8 cellular contexts compared by ENCODE assay signal in the genomic region with DNA sequence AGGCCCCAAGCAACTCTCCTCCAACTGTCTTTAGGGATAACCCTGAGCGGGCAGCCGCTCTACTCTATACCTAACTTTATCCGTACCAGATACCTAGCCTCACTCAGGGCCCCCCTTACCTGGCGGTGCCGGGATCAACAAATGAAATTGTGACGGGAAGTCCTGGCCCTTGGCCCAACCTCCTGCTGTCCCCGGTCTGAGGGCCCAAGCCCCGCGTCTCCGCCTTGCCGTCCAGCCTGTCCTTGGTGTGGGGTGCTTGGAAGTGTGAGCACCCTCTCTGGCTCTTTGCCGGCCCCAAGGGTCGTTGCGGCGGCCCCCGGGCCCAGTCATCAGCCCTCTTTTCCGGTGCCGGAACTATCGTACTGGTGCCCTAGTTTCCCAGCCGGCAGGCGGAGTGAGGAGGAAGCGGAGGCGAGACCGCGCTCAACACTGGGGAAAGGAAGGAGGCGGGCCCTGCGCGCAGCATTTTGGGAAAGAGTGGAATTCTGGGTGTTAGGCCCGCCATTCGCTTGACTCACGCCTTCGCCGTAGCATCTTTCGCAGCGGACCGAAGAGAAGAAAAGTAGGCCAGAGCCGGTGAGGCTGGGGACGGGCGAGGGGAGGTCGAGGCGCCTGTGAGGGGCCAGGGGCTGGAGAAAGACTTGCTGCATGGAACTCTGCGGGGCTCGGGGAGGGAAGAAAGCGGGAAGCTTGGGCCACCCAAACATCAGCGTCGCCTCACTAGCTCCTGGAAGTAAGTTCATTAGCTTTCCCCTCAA. TPM values are rescaled to one million over a fixed set of nuclear protein-coding genes. Genes with fewer than 3 reads are reported as not detected.
DNase-seq lines count a peak whose midpoint lies in the region; ATAC-seq, FAIRE-seq and TF ChIP-seq lines count a peak whose summit lies in the region.

TSS of gene SNRPD3 (plus strand) at position 504 of the 758 bp plus-strand sequence. CDS start 1,676 bp downstream, outside the sequence.

- H3K27ac ChIP-seq in ascending aorta (peak within 1 kb of the TSS; percentile 98 to 99), right cardiac atrium (ENCODE audit: low read length) (peak within 1 kb of the TSS; percentile 100)

- H3K36me3 ChIP-seq in ascending aorta, result peaks cover 15 to 22% of the 10 kb centered on the region in 2 donors

- no peak for TF ChIP-seq CTCF in ascending aorta (IDR thresholded peaks at IDR 0.05)

- no peaks in the 10 kb centered on the region for H3K9me3 Mint-ChIP-seq in T-helper 2 cell treated with Interferon-gamma antibody and Interleukin-4, amounts not matched to agents 5 μg/mL and 100 μg/mL, for 36 hours

- peaks cover 44% of the 10 kb centered on the region for H3K36me3 Mint-ChIP-seq in T-helper 2 cell treated with Interferon-gamma antibody and Interleukin-4, amounts not matched to agents 5 μg/mL and 100 μg/mL, for 36 hours (ENCODE audit: low read depth)

- peaks cover 44% of the 10 kb centered on the region for H3K4me1 Mint-ChIP-seq in T-helper 2 cell treated with Interferon-gamma antibody and Interleukin-4, amounts not matched to agents 5 μg/mL and 100 μg/mL, for 36 hours (ENCODE audit: low read depth)

- H3K9me3 ChIP-seq in ascending aorta (no peaks in the 10 kb centered on the region), right cardiac atrium (ENCODE audit: control insufficient read depth, low read length) (no peaks in the 10 kb centered on the region)

- DNase-seq in NCI-H187 (lab: John Stamatoyannopoulos, UW) (peak; percentile 49 to 60), ascending aorta (ENCODE audit: low spot score in 2 of 2) (peak; percentile 74 to 96), right cardiac atrium (peak; percentile 92 to 97 (median 96)), pulmonary artery endothelial cell (ENCODE audit: low read depth, low spot score) (peak; percentile 79), urothelium cell line (ENCODE audit: low spot score) (peak; percentile 97)
- peak; percentile 90 for DNase-seq in T-helper 2 cell treated with Interferon-gamma antibody and Interleukin-4, amounts not matched to agents 5 μg/mL and 100 μg/mL, for 36 hours (ENCODE audit: low spot score)

- H3K4me3 Mint-ChIP-seq in T-helper 2 cell treated with Interferon-gamma antibody and Interleukin-4, amounts not matched to agents 5 μg/mL and 100 μg/mL, for 36 hours, result peak within 1 kb of the TSS; percentile 92

- peak; percentile 61 for ATAC-seq in GM18502 (IDR thresholded peaks at IDR 0.05; ENCODE audit: poor library complexity, unreplicated experiment)
- ATAC-seq in HG02938 (IDR thresholded peaks at IDR 0.05; ENCODE audit: unreplicated experiment), result peak; percentile 56
- ATAC-seq in right cardiac atrium, result peak; percentile 87 to 88

- H3K4me3 ChIP-seq in ascending aorta, result peak within 1 kb of the TSS; percentile 81 to 93
- peak within 1 kb of the TSS; percentile 98 for H3K4me3 ChIP-seq in right cardiac atrium (ENCODE audit: low read length)

- FAIRE-seq in urothelium cell line (lab: Jason Lieb, UNC), result peak; percentile 93

- no peaks in the 10 kb centered on the region for H3K27me3 Mint-ChIP-seq in T-helper 2 cell treated with Interferon-gamma antibody and Interleukin-4, amounts not matched to agents 5 μg/mL and 100 μg/mL, for 36 hours (ENCODE audit: low read depth)

- H3K4me1 ChIP-seq in ascending aorta (peaks cover 20 to 32% of the 10 kb centered on the region in 2 donors), right cardiac atrium (ENCODE audit: control insufficient read depth, insufficient read depth, low read length) (peaks cover 22% of the 10 kb centered on the region)

- peak within 1 kb of the TSS; percentile 98 for H3K27ac Mint-ChIP-seq in T-helper 2 cell treated with Interferon-gamma antibody and Interleukin-4, amounts not matched to agents 5 μg/mL and 100 μg/mL, for 36 hours

- H3K27me3 ChIP-seq in ascending aorta (no peaks in the 10 kb centered on the region), right cardiac atrium (ENCODE audit: control insufficient read depth, insufficient read depth) (no peaks in the 10 kb centered on the region)

- intact Hi-C loops in ascending aorta (cut with DNase I) (loop anchor here (1.0 to 2.0 kb wide), 2 partner anchors 10 to 37 kb away; partner anchors contain the start of gene LRRC75B), right cardiac atrium (cut with DNase I) (no loop called here)

- WGBS in right cardiac atrium, result under 1% methylated on average over 46 of the region's 46 CpGs

RNA-seq across cellular contexts. Expression of gene SNRPD3, which starts in this region (rescaled TPM):
- 113 TPM for total RNA-seq in ascending aorta
- 10 to 100 TPM; 63.4 to 73.4 (median 67.7) TPM for total RNA-seq in right cardiac atrium
- polyA plus RNA-seq in right cardiac atrium, result 109 TPM
- total RNA-seq in pulmonary artery endothelial cell, result 242 and 306 TPM in 2 replicates

Comparison
In these comparisons a context has a peak if more than half of its experiments do, and no peak if none do; other contexts are left out.
1. Peak in every context shown above with its lines: DNase-seq, ATAC-seq, H3K4me3 ChIP-seq and H3K27ac ChIP-seq.